1 cellular context compared by ENCODE assay signal in the genomic region with DNA sequence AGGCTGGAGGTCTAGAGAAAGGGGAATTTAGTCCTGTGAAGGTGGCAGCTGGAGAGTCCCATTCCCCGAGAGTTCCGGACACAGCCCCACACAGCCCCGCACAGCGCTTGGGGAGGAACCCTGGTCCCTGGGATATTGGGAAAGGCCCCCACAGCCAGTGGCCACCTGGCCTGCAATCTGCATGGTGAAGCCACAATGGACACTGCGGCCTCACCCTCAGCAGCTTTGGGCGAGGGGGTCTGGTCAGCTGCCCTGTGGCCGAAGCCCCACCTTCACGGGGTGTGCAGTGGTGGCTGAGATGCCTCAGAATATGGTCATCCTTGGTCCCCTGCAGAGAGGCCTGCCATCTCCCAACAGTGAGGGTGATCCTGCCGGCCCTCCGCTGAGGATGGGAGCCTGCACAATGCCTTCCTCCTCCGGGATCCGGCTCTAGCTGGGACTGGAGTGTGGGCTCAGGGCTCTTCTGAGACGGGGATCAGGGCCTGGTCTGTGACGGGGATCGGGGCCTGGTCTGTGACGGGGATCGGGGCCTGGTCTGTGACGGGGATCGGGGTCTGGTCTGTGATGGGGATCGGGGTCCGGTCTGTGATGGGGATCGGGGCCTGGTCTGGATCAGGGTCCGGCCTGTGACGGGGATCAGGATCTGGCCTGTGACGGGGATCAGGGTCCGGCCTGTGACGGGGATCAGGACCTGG.
TF ChIP-seq lines count a peak whose summit lies in the region.

No MANE protein-coding gene starts in this region.

TF ChIP-seq in GM23338, 12 proteins besides CTCF, POLR2A, EP300 and RAD21 (continued from another document):
- TF ChIP-seq NANOG (IDR thresholded peaks at IDR 0.05; ENCODE audit: borderline replicate concordance), result no peak
- TF ChIP-seq ZNF114 (CRISPR knock-in tag; IDR thresholded peaks at IDR 0.05), result no peak
- TF ChIP-seq CREB1 (CRISPR knock-in tag; IDR thresholded peaks at IDR 0.05; ENCODE audit: low read depth), result no peak
- TF ChIP-seq EZH2 (IDR thresholded peaks at IDR 0.05; ENCODE audit: low read depth, unreplicated experiment), result no peak
TF ChIP-seq in GM23338: peak in this region for 0.
